Comparison of ENCODE assay signal across 1 cellular context in the genomic region with DNA sequence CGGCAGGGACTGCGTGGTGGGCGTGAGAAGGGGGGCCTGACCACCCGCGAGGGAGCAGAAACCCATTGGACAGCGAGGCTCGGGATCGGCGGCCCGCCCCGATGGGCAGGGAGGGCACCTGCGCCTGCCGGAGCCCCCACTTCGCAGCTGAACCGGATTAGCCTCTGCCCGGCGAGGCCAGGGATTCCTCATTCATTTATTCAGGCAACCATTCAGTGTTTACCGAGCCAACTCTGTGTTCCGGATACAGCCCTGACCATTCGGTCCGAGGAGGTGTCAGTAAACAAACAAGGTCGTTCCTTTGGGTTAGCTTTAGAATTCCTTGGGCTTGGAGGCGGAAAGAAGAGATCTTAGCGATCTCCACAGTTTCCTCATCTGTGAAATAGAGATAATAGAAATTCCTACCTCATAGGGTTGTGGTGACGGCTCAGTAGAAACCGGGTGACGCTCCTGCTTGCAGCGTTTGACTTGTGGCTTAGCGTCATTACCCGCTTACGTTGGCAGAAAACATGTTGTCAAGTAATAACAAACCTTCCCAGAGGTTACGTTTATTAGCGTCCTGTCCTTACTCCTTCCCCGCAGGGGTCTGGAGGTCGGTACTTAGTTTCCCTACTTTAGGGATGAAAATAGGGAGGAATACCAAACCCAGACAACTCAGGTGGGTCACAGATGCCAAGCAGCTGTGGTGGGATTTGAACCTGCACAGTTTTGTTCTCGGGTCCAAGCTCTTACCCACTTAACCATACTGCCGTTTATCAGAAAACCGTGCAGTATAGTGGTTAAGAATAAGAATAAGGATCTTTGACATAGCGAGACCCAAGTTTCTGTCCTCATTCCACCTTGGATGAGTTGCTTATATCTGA.
TF ChIP-seq lines count a peak whose summit lies in the region.

No MANE protein-coding gene starts in this region.

TF ChIP-seq in WTC11, 78 proteins besides CTCF, POLR2A, EP300 and RAD21 (continued from another document):
- TF ChIP-seq, protein P1, sequence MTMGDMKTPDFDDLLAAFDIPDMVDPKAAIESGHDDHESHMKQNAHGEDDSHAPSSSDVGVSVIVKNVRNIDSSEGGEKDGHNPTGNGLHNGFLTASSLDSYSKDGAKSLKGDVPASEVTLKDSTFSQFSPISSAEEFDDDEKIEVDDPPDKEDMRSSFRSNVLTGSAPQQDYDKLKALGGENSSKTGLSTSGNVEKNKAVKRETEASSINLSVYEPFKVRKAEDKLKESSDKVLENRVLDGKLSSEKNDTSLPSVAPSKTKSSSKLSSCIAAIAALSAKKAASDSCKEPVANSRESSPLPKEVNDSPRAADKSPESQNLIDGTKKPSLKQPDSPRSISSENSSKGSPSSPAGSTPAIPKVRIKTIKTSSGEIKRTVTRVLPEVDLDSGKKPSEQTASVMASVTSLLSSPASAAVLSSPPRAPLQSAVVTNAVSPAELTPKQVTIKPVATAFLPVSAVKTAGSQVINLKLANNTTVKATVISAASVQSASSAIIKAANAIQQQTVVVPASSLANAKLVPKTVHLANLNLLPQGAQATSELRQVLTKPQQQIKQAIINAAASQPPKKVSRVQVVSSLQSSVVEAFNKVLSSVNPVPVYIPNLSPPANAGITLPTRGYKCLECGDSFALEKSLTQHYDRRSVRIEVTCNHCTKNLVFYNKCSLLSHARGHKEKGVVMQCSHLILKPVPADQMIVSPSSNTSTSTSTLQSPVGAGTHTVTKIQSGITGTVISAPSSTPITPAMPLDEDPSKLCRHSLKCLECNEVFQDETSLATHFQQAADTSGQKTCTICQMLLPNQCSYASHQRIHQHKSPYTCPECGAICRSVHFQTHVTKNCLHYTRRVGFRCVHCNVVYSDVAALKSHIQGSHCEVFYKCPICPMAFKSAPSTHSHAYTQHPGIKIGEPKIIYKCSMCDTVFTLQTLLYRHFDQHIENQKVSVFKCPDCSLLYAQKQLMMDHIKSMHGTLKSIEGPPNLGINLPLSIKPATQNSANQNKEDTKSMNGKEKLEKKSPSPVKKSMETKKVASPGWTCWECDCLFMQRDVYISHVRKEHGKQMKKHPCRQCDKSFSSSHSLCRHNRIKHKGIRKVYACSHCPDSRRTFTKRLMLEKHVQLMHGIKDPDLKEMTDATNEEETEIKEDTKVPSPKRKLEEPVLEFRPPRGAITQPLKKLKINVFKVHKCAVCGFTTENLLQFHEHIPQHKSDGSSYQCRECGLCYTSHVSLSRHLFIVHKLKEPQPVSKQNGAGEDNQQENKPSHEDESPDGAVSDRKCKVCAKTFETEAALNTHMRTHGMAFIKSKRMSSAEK (CRISPR knock-in tag; IDR thresholded peaks at IDR 0.05; ENCODE audit: borderline replicate concordance): peak; percentile 77; the same call in 1 of the 2 replicates
